In the genomic region with DNA sequence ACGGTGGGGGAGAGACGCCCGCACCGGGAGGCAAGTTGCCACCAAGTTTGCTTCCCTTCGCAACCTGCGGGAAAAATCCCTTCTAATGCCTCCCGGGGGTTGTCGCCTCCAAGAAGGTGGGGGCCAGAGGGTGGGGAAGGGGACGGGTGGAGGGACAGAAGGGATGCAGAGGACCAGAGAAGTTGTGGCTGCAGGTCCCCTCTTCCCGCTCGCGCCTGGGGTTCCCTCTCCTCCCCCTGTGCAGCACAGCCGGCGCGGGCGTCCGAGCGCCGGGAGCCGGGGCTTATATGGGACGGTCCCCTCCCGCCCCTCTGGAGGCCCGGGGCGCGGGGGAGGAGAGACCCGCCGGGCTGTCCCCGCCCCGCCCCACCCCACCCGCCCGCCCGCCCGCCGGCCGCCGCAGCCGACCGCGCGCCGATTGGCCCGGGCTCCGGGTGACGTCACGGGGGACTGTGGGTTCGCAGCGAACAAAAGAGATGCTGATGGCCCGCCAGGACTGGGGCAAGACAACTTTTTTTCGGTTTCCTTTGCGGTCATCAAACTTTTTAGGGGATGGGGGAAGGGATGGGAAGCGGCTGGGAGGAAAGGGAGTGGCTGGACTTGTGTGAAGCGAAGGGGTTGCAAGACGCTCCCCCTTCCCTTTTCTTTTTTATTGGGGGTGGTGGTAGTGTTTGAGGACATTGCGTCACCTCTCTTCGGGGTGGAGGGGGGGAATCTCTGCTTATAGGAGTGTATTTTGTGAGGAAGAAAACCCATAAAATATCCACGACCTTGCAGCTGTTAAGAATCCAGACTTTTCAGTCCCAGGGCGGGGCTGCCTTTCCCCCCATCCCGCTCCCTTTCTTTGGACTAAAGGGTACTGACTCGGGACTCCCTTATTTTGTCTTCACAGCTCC, we compare ENCODE assay signal across 8 cellular contexts. TPM values are rescaled to one million over a fixed set of nuclear protein-coding genes. Genes with fewer than 3 reads are reported as not detected.
DNase-seq lines count a peak whose midpoint lies in the region; ATAC-seq, FAIRE-seq and TF ChIP-seq lines count a peak whose summit lies in the region.

A gene (minus strand): TSS at position 260 of the 896 bp plus-strand sequence. CDS start 266 bp downstream, outside the sequence.

- H3K4me1 ChIP-seq in CD8-positive, alpha-beta memory T cell (ENCODE audit: insufficient read depth, low read length): peaks cover 18% of the 10 kb centered on the region
- peaks cover 19% of the 10 kb centered on the region for H3K4me1 ChIP-seq in HUES48 (ENCODE audit: control insufficient read depth, insufficient read depth, low read length)
- H3K4me1 ChIP-seq in astrocyte (ENCODE audit: insufficient read depth, low read length): peaks cover 33% of the 10 kb centered on the region
- H3K4me1 ChIP-seq in right cardiac atrium (ENCODE audit: control insufficient read depth, insufficient read depth, low read length): no peaks in the 10 kb centered on the region
- peaks cover 9% of the 10 kb centered on the region for H3K4me1 ChIP-seq in psoas muscle
- H3K4me1 ChIP-seq in urinary bladder (ENCODE audit: insufficient read depth): no peaks in the 10 kb centered on the region

- H3K27me3 ChIP-seq in CD8-positive, alpha-beta memory T cell (ENCODE audit: insufficient read depth, low read length, poor library complexity, severe bottlenecking): peaks cover 22% of the 10 kb centered on the region
- H3K27me3 ChIP-seq in HUES48 (ENCODE audit: control insufficient read depth, insufficient read depth, low read length): peaks cover 9% of the 10 kb centered on the region; the same call in 1 of the 2 replicates
- no peaks in the 10 kb centered on the region for H3K27me3 ChIP-seq in astrocyte (ENCODE audit: insufficient read depth, low read length)
- no peaks in the 10 kb centered on the region for H3K27me3 ChIP-seq in right cardiac atrium (ENCODE audit: control insufficient read depth, insufficient read depth)
- H3K27me3 ChIP-seq in psoas muscle (ENCODE audit: insufficient read depth in 3 of 3, low read length in 2 of 3): peaks cover 0 to 54% (median 2%) of the 10 kb centered on the region in 3 donors

- H3K27ac ChIP-seq in CD8-positive, alpha-beta memory T cell (ENCODE audit: low read depth, low read length): peak within 1 kb of the TSS; percentile 29
- peak within 1 kb of the TSS; percentile 90 for H3K27ac ChIP-seq in HUES48 (ENCODE audit: low read depth, low read length)
- peak within 1 kb of the TSS; percentile 99 for H3K27ac ChIP-seq in astrocyte (ENCODE audit: low read depth, low read length)
- peak within 1 kb of the TSS; percentile 99 for H3K27ac ChIP-seq in right cardiac atrium (ENCODE audit: low read length)
- H3K27ac ChIP-seq in psoas muscle: peak within 1 kb of the TSS; percentile 76
- peak within 1 kb of the TSS; percentile 78 for H3K27ac ChIP-seq in urinary bladder (ENCODE audit: low read depth)

- intact Hi-C loops in right cardiac atrium (cut with DNase I) (no loop called here), psoas muscle (cut with DNase I) (no loop called here)

- no peaks in the 10 kb centered on the region for H3K36me3 ChIP-seq in CD8-positive, alpha-beta memory T cell (ENCODE audit: insufficient read depth, low read length)
- H3K36me3 ChIP-seq in HUES48 (ENCODE audit: control insufficient read depth, insufficient read depth, low read length) (peaks cover 21% of the 10 kb centered on the region), astrocyte (ENCODE audit: insufficient read depth, low read length) (peaks cover 39% of the 10 kb centered on the region), psoas muscle (ENCODE audit: insufficient read depth in 1 of 2, low read depth in 1 of 2) (no peaks in the 10 kb centered on the region), urinary bladder (ENCODE audit: insufficient read depth) (no peaks in the 10 kb centered on the region)

- peaks cover 45% of the 10 kb centered on the region for H4K20me1 ChIP-seq in astrocyte (ENCODE audit: insufficient read depth, low read length)

- H3K36me3 Mint-ChIP-seq in CD8-positive, alpha-beta memory T cell: peaks cover 0 to 9% (median 0%) of the 10 kb centered on the region in 3 donors
- peaks cover 38% of the 10 kb centered on the region for H3K36me3 Mint-ChIP-seq in astrocyte (ENCODE audit: low read depth, unreplicated experiment)

- peak; percentile 26 for FAIRE-seq in astrocyte (lab: Jason Lieb, UNC)

- peaks cover 20 to 25% (median 22%) of the 10 kb centered on the region in 3 donors for H3K4me1 Mint-ChIP-seq in CD8-positive, alpha-beta memory T cell
- peaks cover 35% of the 10 kb centered on the region for H3K4me1 Mint-ChIP-seq in astrocyte (ENCODE audit: low read depth, unreplicated experiment)

- H3K4me3 Mint-ChIP-seq in CD8-positive, alpha-beta memory T cell: peak within 1 kb of the TSS; percentile 73 to 90 (median 81)
- H3K4me3 Mint-ChIP-seq in astrocyte (ENCODE audit: unreplicated experiment): peak within 1 kb of the TSS; percentile 99

- CTCF ChIA-PET in CD8-positive, alpha-beta memory T cell (lab: Charles Lee): no interaction called here

- no peak within 1 kb of the TSS for H2AFZ ChIP-seq in astrocyte (ENCODE audit: low read depth, low read length)

- peak within 1 kb of the TSS; percentile 52 for H3K4me3 ChIP-seq in CD8-positive, alpha-beta memory T cell (ENCODE audit: low read length)
- H3K4me3 ChIP-seq in HUES48 (ENCODE audit: low read depth, low read length) (peak within 1 kb of the TSS; percentile 97), astrocyte (ENCODE audit: insufficient read depth, low read depth, low read length) (peak within 1 kb of the TSS; percentile 99), right cardiac atrium (ENCODE audit: low read length) (peak within 1 kb of the TSS; percentile 62), psoas muscle (peak within 1 kb of the TSS; percentile 67), urinary bladder (ENCODE audit: low read depth, low read length) (peak within 1 kb of the TSS; percentile 48)

- H3K9me3 ChIP-seq in CD8-positive, alpha-beta memory T cell (ENCODE audit: low read length): no peaks in the 10 kb centered on the region
- H3K9me3 ChIP-seq in HUES48 (ENCODE audit: control insufficient read depth, insufficient read depth, low read length) (no peaks in the 10 kb centered on the region), astrocyte (ENCODE audit: insufficient read depth, low read depth, low read length) (no peaks in the 10 kb centered on the region), right cardiac atrium (ENCODE audit: control insufficient read depth, low read length) (no peaks in the 10 kb centered on the region), psoas muscle (no peaks in the 10 kb centered on the region)

- peaks cover 54 to 84% of the 10 kb centered on the region in 2 donors for H3K27me3 Mint-ChIP-seq in CD8-positive, alpha-beta memory T cell
- H3K27me3 Mint-ChIP-seq in astrocyte (ENCODE audit: low read depth, unreplicated experiment): no peaks in the 10 kb centered on the region

- H3K9ac ChIP-seq in HUES48 (ENCODE audit: low read depth, low read length) (peak within 1 kb of the TSS; percentile 75), astrocyte (ENCODE audit: low read length) (peak within 1 kb of the TSS; percentile 98)

- H3K27ac Mint-ChIP-seq in CD8-positive, alpha-beta memory T cell: peak within 1 kb of the TSS in 6 of 8 donors; percentile 15 to 96 (median 66)
- H3K27ac Mint-ChIP-seq in astrocyte (ENCODE audit: unreplicated experiment): peak within 1 kb of the TSS; percentile 100

- peaks cover 67% of the 10 kb centered on the region for H3K79me2 ChIP-seq in astrocyte (ENCODE audit: insufficient read depth, low read length)

- peak; percentile 26 to 70 (median 49) for DNase-seq in CD8-positive, alpha-beta memory T cell
- DNase-seq in T-helper 1 cell: peak in 4 of 5 donors; percentile 27 to 56 (median 43)
- peak; percentile 99 for DNase-seq in astrocyte (ENCODE audit: low read depth)
- DNase-seq in right cardiac atrium: peak; percentile 96 to 98 (median 98)
- peak; percentile 92 to 93 for DNase-seq in psoas muscle

- whole genome bisulfite sequencing in right cardiac atrium: under 1% methylated on average over 57 of the region's 59 CpGs
- 0% methylated on average over 38 to 59 of the region's 59 CpGs for WGBS in psoas muscle, 3 donors
- WGBS in urinary bladder: under 1% methylated on average over 59 of the region's 59 CpGs

- ATAC-seq in GM21367 (IDR thresholded peaks at IDR 0.05; ENCODE audit: unreplicated experiment) (peak; percentile 72), right cardiac atrium (peak; percentile 94 to 97), psoas muscle (peak; percentile 70 to 86 (median 78))

- H3K4me2 ChIP-seq in astrocyte (ENCODE audit: low read length): peak within 1 kb of the TSS; percentile 97

- H3K9me3 Mint-ChIP-seq in CD8-positive, alpha-beta memory T cell: peaks cover 0 to 3% (median 0%) of the 10 kb centered on the region in 5 donors
- no peaks in the 10 kb centered on the region for H3K9me3 Mint-ChIP-seq in astrocyte (ENCODE audit: unreplicated experiment)

- TF ChIP-seq CTCF in astrocyte (IDR thresholded peaks at IDR 0.05; ENCODE audit: insufficient read depth, low read depth, low read length) (no peak), psoas muscle (IDR thresholded peaks at IDR 0.05) (no peak)

- POLR2A ChIA-PET in CD8-positive, alpha-beta memory T cell (lab: Charles Lee): no interaction called here

RNA-seq across cellular contexts. Expression of the gene that starts here (rescaled TPM):
- under 1 TPM; 0.18 to 0.31 TPM for total RNA-seq in CD8-positive, alpha-beta memory T cell
- 0.08 TPM for polyA plus RNA-seq in CD8-positive, alpha-beta memory T cell
- total RNA-seq in astrocyte (17,010 and 22,524 TPM in 2 replicates), right cardiac atrium (100 to 1,000 TPM; 205 to 530 (median 401) TPM), psoas muscle (10 to 100 TPM; 21.3 to 64.3 (median 41.7) TPM), urinary bladder (1,853 TPM)
- polyA plus RNA-seq in right cardiac atrium (284 TPM), psoas muscle (10 to 100 TPM; 16.0 to 44.2 (median 40.3) TPM), urinary bladder (1,813 TPM)

Comparison
In these comparisons a context has a peak if more than half of its experiments do, and no peak if none do; other contexts are left out.
1. Peak in every context shown above with its lines: DNase-seq, ATAC-seq, H3K4me3 ChIP-seq and H3K27ac ChIP-seq.
2. RNA of the gene that starts here (total RNA-seq): 17,010 to 22,524 TPM in astrocyte, 1,853 TPM in urinary bladder (single experiment), 205 to 530 TPM in right cardiac atrium and 21.3 to 64.3 TPM in psoas muscle; 0.18 to 0.31 TPM in CD8-positive, alpha-beta memory T cell; every median in the first group is over 10 times any median in the second.
3. RNA of the gene that starts here (polyA plus RNA-seq): 1,813 TPM in urinary bladder (single experiment), 284 TPM in right cardiac atrium (single experiment) and 16.0 to 44.2 TPM in psoas muscle; 0.08 TPM in CD8-positive, alpha-beta memory T cell (single experiment); every median in the first group is over 10 times any median in the second.
4. Peak in DNase-seq, H3K4me3 ChIP-seq and H3K27ac ChIP-seq in CD8-positive, alpha-beta memory T cell; RNA of the gene not detected or under 1 TPM.
5. DNase-seq: peak in every context shown above with its lines; median percentile 99 in astrocyte; 98 in right cardiac atrium; 92 in psoas muscle; 49 in CD8-positive, alpha-beta memory T cell; 43 in T-helper 1 cell.
6. H3K27ac ChIP-seq: peak in every context shown above with its lines; median percentile 99 in astrocyte; 99 in right cardiac atrium; 90 in HUES48; 78 in urinary bladder; 76 in psoas muscle; 29 in CD8-positive, alpha-beta memory T cell.
7. H3K4me3 ChIP-seq: peak in every context shown above with its lines; median percentile 99 in astrocyte; 97 in HUES48; 67 in psoas muscle; 62 in right cardiac atrium; 52 in CD8-positive, alpha-beta memory T cell; 48 in urinary bladder.